Comparison of ENCODE assay signal across 28 cellular contexts in genomic region chr13:27389891-27390290, GRCh38.
"Had no signal": no experiment of that assay in that cellular context is flagged by ENCODE, and none has a peak within 500 bp of the region (broad histone marks: within the 10 kb centered on the region; RNA-seq: fewer than 3 reads in every experiment).

No MANE protein-coding gene starts in this region.

- H3K4me1 Mint-ChIP-seq: stimulated activated memory B cell treated with anti-CD40 and anti-IgM and Interleukin-4, amounts not matched to agents 10 μg/mL and 1 μg/mL and 100 μg/mL, for 72 hours; stimulated activated naive CD8-positive, alpha-beta T cell treated with anti-CD3 and anti-CD28 coated beads, Interleukin-15, amount 100 ng/mL, for 72 hours had no signal

- H3K9me3 Mint-ChIP-seq: naive thymus-derived CD8-positive, alpha-beta T cell; natural killer cell treated with Interleukin-12 subunit alpha and Interleukin-12 subunit beta and Interleukin-15 and Interleukin-18, amount 100 ng/mL, for 72 hours; neural progenitor cell; stimulated activated memory B cell treated with anti-CD40 and anti-IgM and Interleukin-4, amounts not matched to agents 10 μg/mL and 1 μg/mL and 100 μg/mL, for 72 hours; stimulated activated naive CD8-positive, alpha-beta T cell treated with anti-CD3 and anti-CD28 coated beads, Interleukin-15, amount 100 ng/mL, for 72 hours had no signal

- H3K4me3 Mint-ChIP-seq: naive thymus-derived CD8-positive, alpha-beta T cell; natural killer cell treated with Interleukin-12 subunit alpha and Interleukin-12 subunit beta and Interleukin-15 and Interleukin-18, amount 100 ng/mL, for 72 hours; neural progenitor cell; stimulated activated memory B cell treated with anti-CD40 and anti-IgM and Interleukin-4, amounts not matched to agents 10 μg/mL and 1 μg/mL and 100 μg/mL, for 72 hours; stimulated activated naive CD8-positive, alpha-beta T cell treated with anti-CD3 and anti-CD28 coated beads, Interleukin-15, amount 100 ng/mL, for 72 hours had no signal

- DNase-seq: naive thymus-derived CD8-positive, alpha-beta T cell; occipital lobe; ovary; posterior cingulate gyrus; psoas muscle; right cardiac atrium; right lobe of liver; sigmoid colon; small intestine; stimulated activated CD4-positive, alpha-beta T cell treated with anti-CD3 and anti-CD28 coated beads, Interleukin-15, amount 100 ng/mL, for 24 hours; stimulated activated CD4-positive, alpha-beta T cell treated with anti-CD3 and anti-CD28 coated beads, Interleukin-4, amount 100 ng/mL, for 1 hour; stimulated activated CD4-positive, alpha-beta T cell treated with anti-CD3 and anti-CD28 coated beads, Interleukin-4, amount 100 ng/mL, for 4 hours; stimulated activated CD8-positive, alpha-beta memory T cell treated with anti-CD3 and anti-CD28 coated beads, Interleukin-4, amount 100 ng/mL, for 48 hours; stimulated activated naive CD4-positive, alpha-beta T cell; stimulated activated naive CD8-positive, alpha-beta T cell treated with anti-CD3 and anti-CD28 coated beads, Interleukin-15, amount 100 ng/mL, for 72 hours; stimulated activated naive CD8-positive, alpha-beta T cell treated with anti-CD3 and anti-CD28 coated beads, Interleukin-15, Interleukin-2, amounts not matched to agents 100 U/mL and 50 U/mL, for 24 hours; substantia nigra; testis; trophoblast cell; upper lobe of left lung had no signal

- ATAC-seq: naive thymus-derived CD8-positive, alpha-beta T cell; natural killer cell treated with Interleukin-12 subunit alpha and Interleukin-12 subunit beta and Interleukin-15 and Interleukin-18, amount 100 ng/mL, for 72 hours; psoas muscle; right cardiac atrium; right lobe of liver; stimulated activated memory B cell treated with anti-CD40 and anti-IgM and Interleukin-4, amounts not matched to agents 10 μg/mL and 1 μg/mL and 100 μg/mL, for 72 hours; stimulated activated naive CD8-positive, alpha-beta T cell treated with anti-CD3 and anti-CD28 coated beads, Interleukin-15, amount 100 ng/mL, for 72 hours; stimulated activated naive CD8-positive, alpha-beta T cell treated with anti-CD3 and anti-CD28 coated beads, Interleukin-15, Interleukin-2, amounts not matched to agents 100 U/mL and 50 U/mL, for 24 hours had no signal

- H3K27me3 Mint-ChIP-seq: naive thymus-derived CD8-positive, alpha-beta T cell; stimulated activated memory B cell treated with anti-CD40 and anti-IgM and Interleukin-4, amounts not matched to agents 10 μg/mL and 1 μg/mL and 100 μg/mL, for 72 hours; stimulated activated naive CD8-positive, alpha-beta T cell treated with anti-CD3 and anti-CD28 coated beads, Interleukin-15, amount 100 ng/mL, for 72 hours had no signal

- H3K27ac Mint-ChIP-seq: natural killer cell treated with Interleukin-12 subunit alpha and Interleukin-12 subunit beta and Interleukin-15 and Interleukin-18, amount 100 ng/mL, for 72 hours; neural progenitor cell; progenitor cell of endocrine pancreas; stimulated activated memory B cell treated with anti-CD40 and anti-IgM and Interleukin-4, amounts not matched to agents 10 μg/mL and 1 μg/mL and 100 μg/mL, for 72 hours; stimulated activated naive CD8-positive, alpha-beta T cell treated with anti-CD3 and anti-CD28 coated beads, Interleukin-15, amount 100 ng/mL, for 72 hours had no signal

- H3K4me3 ChIP-seq: neural progenitor cell, ovary, psoas muscle, right lobe of liver, sigmoid colon, suprapubic skin, testis, tibial nerve, upper lobe of left lung, vagina had no signal

- H3K4me1 ChIP-seq: parathyroid adenoma, psoas muscle, right lobe of liver, sigmoid colon, suprapubic skin, testis, tibial nerve, upper lobe of left lung, vagina had no signal

- H3K36me3 Mint-ChIP-seq: naive thymus-derived CD8-positive, alpha-beta T cell; natural killer cell treated with Interleukin-12 subunit alpha and Interleukin-12 subunit beta and Interleukin-15 and Interleukin-18, amount 100 ng/mL, for 72 hours; neural progenitor cell; stimulated activated memory B cell treated with anti-CD40 and anti-IgM and Interleukin-4, amounts not matched to agents 10 μg/mL and 1 μg/mL and 100 μg/mL, for 72 hours had no signal

- H3K27me3 ChIP-seq: neural progenitor cell, ovary, right lobe of liver, testis, upper lobe of left lung, vagina had no signal

- H3K9me3 ChIP-seq: ovary, psoas muscle, right lobe of liver, sigmoid colon, suprapubic skin, testis, tibial nerve, upper lobe of left lung, vagina had no signal

- H3K36me3 ChIP-seq: neural progenitor cell, ovary, right lobe of liver, sigmoid colon, suprapubic skin, tibial nerve, upper lobe of left lung, vagina had no signal
